1 cellular context compared by ENCODE assay signal in genomic region chr1:116806671-116807070, GRCh38.
TF ChIP-seq lines count a peak whose summit lies in the region.

No MANE protein-coding gene starts in this region.

TF ChIP-seq in K562, 482 proteins besides CTCF, POLR2A, EP300 and RAD21 (continued from another document):
- TF ChIP-seq, protein P1, sequence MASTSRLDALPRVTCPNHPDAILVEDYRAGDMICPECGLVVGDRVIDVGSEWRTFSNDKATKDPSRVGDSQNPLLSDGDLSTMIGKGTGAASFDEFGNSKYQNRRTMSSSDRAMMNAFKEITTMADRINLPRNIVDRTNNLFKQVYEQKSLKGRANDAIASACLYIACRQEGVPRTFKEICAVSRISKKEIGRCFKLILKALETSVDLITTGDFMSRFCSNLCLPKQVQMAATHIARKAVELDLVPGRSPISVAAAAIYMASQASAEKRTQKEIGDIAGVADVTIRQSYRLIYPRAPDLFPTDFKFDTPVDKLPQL (IDR thresholded peaks at IDR 0.05; ENCODE audit: extremely low read depth, insufficient read length): no peak
- TF ChIP-seq NR2C2 (CRISPR knock-in tag; IDR thresholded peaks at IDR 0.05) (no peak), NR2C2 (tag; IDR thresholded peaks at IDR 0.05) (no peak), MAFG (tag; conservative IDR thresholded peaks at IDR 0.05) (no peak), ZNF449 (CRISPR knock-in tag; IDR thresholded peaks at IDR 0.05) (no peak), BCOR (IDR thresholded peaks at IDR 0.05) (no peak), NCOA2 (IDR thresholded peaks at IDR 0.05; ENCODE audit: partially characterized antibody in 2 of 2) (no peak), JUN (IDR thresholded peaks at IDR 0.05; ENCODE audit: borderline replicate concordance, low read depth, low read length) (no peak), JUN (CRISPR knock-in tag; IDR thresholded peaks at IDR 0.05; ENCODE audit: borderline replicate concordance) (no peak), STAT6 (CRISPR knock-in tag; IDR thresholded peaks at IDR 0.05) (no peak), FOXK2 (conservative IDR thresholded peaks at IDR 0.05 in 1 of 2, IDR thresholded peaks at IDR 0.05 in 1 of 2; ENCODE audit: low read depth in 2 of 2) (no peak), TBP (optimal IDR thresholded peaks at IDR 0.05; ENCODE audit: low read depth, low read length) (no peak), IRF1 (CRISPR knock-in tag; IDR thresholded peaks at IDR 0.05; ENCODE audit: borderline replicate concordance) (no peak), CTCFL (IDR thresholded peaks at IDR 0.05; ENCODE audit: borderline replicate concordance, insufficient read depth, low read depth, low read length, poor library complexity, severe bottlenecking) (no peak), USF2 (CRISPR knock-in tag; IDR thresholded peaks at IDR 0.05) (no peak), ZNF184 (CRISPR knock-in tag; IDR thresholded peaks at IDR 0.05) (no peak), RBM39 (optimal IDR thresholded peaks at IDR 0.05; ENCODE audit: low read depth, low read length) (no peak), KHSRP (IDR thresholded peaks at IDR 0.05) (no peak)
- TF ChIP-seq, protein P2, sequence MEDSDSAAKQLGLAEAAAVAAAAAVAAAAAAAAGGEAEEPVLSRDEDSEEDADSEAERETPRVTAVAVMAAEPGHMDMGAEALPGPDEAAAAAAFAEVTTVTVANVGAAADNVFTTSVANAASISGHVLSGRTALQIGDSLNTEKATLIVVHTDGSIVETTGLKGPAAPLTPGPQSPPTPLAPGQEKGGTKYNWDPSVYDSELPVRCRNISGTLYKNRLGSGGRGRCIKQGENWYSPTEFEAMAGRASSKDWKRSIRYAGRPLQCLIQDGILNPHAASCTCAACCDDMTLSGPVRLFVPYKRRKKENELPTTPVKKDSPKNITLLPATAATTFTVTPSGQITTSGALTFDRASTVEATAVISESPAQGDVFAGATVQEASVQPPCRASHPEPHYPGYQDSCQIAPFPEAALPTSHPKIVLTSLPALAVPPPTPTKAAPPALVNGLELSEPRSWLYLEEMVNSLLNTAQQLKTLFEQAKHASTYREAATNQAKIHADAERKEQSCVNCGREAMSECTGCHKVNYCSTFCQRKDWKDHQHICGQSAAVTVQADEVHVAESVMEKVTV (CRISPR knock-in tag; IDR thresholded peaks at IDR 0.05): no peak
